ENCODE assay signal across 8 cellular contexts in the genomic region with DNA sequence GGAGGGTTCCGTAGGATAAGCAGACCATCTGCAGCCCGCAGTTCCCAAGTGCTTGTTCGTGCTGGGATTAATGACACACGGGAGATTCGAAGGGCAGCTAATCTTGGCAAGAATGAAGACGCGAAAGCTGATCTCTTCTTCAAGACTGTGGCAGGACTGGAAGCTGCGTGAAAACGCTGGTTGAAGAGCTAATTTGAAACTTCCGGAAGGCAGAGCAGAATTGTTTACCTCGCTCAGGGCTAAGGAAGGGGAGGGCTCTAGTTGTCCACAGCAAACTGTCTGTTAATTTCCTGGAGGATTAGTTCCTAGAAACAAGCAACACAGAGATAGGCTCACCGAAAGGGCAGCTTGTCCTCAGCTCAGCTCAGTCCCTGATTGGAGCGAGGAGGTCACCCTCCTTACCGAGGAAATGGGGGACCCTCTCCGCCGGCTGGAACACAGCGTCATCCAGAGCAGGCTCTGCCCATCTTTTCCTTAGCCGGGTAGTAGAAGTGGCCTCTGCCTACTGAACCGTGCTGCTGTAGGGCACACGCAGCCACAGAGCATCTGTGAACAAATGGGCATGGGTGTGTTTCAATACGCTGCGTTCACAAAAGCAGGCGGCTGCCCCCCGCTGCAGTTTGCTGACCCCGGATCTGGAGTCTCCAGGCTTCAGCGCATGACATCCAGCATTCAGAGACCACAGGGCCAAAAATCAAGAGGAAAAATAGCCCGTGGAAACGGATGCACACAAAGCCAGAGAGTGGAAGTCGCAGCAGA.
DNase-seq lines count a peak whose midpoint lies in the region; ATAC-seq and TF ChIP-seq lines count a peak whose summit lies in the region.

No MANE protein-coding gene starts in this region.

- no peaks in the 10 kb centered on the region for H3K36me3 ChIP-seq in brain microvascular endothelial cell (replicated peaks)
- no peaks in the 10 kb centered on the region for H3K36me3 ChIP-seq in stomach smooth muscle (ENCODE audit: control insufficient read depth in 2 of 2, insufficient read depth in 2 of 2, low read length in 2 of 2)

- peak overlapping the region; percentile 45 for H3K4me3 ChIP-seq in brain microvascular endothelial cell (ENCODE audit: low read depth, low read length)
- H3K4me3 ChIP-seq in stomach smooth muscle (ENCODE audit: low read length in 2 of 2): peak overlapping the region; percentile 62 to 70

- H3K27me3 ChIP-seq in brain microvascular endothelial cell (replicated peaks): no peaks in the 10 kb centered on the region
- H3K27me3 ChIP-seq in stomach smooth muscle (ENCODE audit: control insufficient read depth in 1 of 2, insufficient read depth in 2 of 2, low read length in 2 of 2): no peaks in the 10 kb centered on the region

- no peak for TF ChIP-seq CTCF in brain microvascular endothelial cell (IDR thresholded peaks at IDR 0.05; ENCODE audit: low read depth, low read length, missing control alignments)

- no peaks in the 10 kb centered on the region for H3K9me3 ChIP-seq in stomach smooth muscle (ENCODE audit: control insufficient read depth in 2 of 2, low read length in 2 of 2)

- H3K27ac ChIP-seq in brain microvascular endothelial cell (peak overlapping the region; percentile 10), stomach smooth muscle (ENCODE audit: low read length) (peak overlapping the region; percentile 80)

- peaks cover 25% of the 10 kb centered on the region for H3K4me1 ChIP-seq in stomach smooth muscle (ENCODE audit: control insufficient read depth, insufficient read depth, low read length)

- in situ Hi-C loops in brain microvascular endothelial cell (cut with HindIII; ENCODE audit: low pct_ligation_motif_present, low sequenced_read_pairs): loop anchor here (25.0 kb wide), 1 partner anchor 94 kb away; no protein-coding TSS in a partner anchor

- ATAC-seq in HG02610 (IDR thresholded peaks at IDR 0.05; ENCODE audit: unreplicated experiment): no peak

- peak; percentile 25 for DNase-seq in activated CD4-positive, alpha-beta T cell treated with anti-CD3 and anti-CD28 coated beads for 48 hours
- no peak for DNase-seq in activated CD4-positive, alpha-beta T cell treated with anti-CD3 and anti-CD28 coated beads for 1 hour
- peak; percentile 71 for DNase-seq in NOMO-1 treated with DMSO at 0.1 percent for 48 hours (lab: John Stamatoyannopoulos, UW; ENCODE audit: unreplicated experiment)
- DNase-seq in brain microvascular endothelial cell: no peak
- DNase-seq in left kidney (ENCODE audit: low read depth, low spot score): peak; percentile 78
- DNase-seq in hippocampal formation (lab: John Stamatoyannopoulos, UW): no peak

- H3K9ac ChIP-seq in stomach smooth muscle (ENCODE audit: low read length in 2 of 2): peak overlapping the region; percentile 7 to 79

Comparison
In these comparisons a context has a peak if more than half of its experiments do, and no peak if none do; other contexts are left out.
1. DNase-seq: peak in activated CD4-positive, alpha-beta T cell treated with anti-CD3 and anti-CD28 coated beads for 48 hours (single experiment), NOMO-1 treated with DMSO at 0.1 percent for 48 hours (single experiment) and left kidney (single experiment); none in activated CD4-positive, alpha-beta T cell treated with anti-CD3 and anti-CD28 coated beads for 1 hour (single experiment), brain microvascular endothelial cell (single experiment) and hippocampal formation (0 of 2).